Comparison of ENCODE assay signal across 19 cellular contexts in genomic region chr14:68569970-68570409, GRCh38.
DNase-seq lines count a peak whose midpoint lies in the region; FAIRE-seq and TF ChIP-seq lines count a peak whose summit lies in the region.
"Had no signal": no experiment of that assay in that cellular context is flagged by ENCODE, and none has a peak within 500 bp of the region (broad histone marks: within the 10 kb centered on the region; RNA-seq: fewer than 3 reads in every experiment).

No MANE protein-coding gene starts in this region.

- H3K27ac ChIP-seq in RWPE1 (peak overlapping the region; percentile 21; the same call in 1 of the 2 replicates), esophagus muscularis mucosa (replicated peaks in 1 of 4) (peak overlapping the region; percentile 19 to 57 (median 36)), thymus (ENCODE audit: low read depth) (peak overlapping the region; percentile 53)
- H3K27ac ChIP-seq: parathyroid adenoma had no signal

- H3K4me1 Mint-ChIP-seq in activated CD4-positive, alpha-beta T cell treated with anti-CD3 and anti-CD28 coated beads, Interleukin-2, amount 10 ng/mL, durations not matched to agents 24 days and 14 days = peaks cover 8% of the 10 kb centered on the region

- no peaks in the 10 kb centered on the region for H3K36me3 ChIP-seq in esophagus muscularis mucosa
- H3K36me3 ChIP-seq in thymus (ENCODE audit: control insufficient read depth, insufficient read depth) = no peaks in the 10 kb centered on the region

- no peak for TF ChIP-seq CTCF in RWPE1 (conservative IDR thresholded peaks at IDR 0.05; ENCODE audit: low read depth)
- TF ChIP-seq CTCF in esophagus muscularis mucosa (IDR thresholded peaks at IDR 0.05) = no peak

- CTCF ChIA-PET in RWPE1 (lab: Yijun Ruan, JAX) = no interaction called here

- H3K4me1 ChIP-seq in esophagus muscularis mucosa = peaks cover 37 to 54% (median 45%) of the 10 kb centered on the region in 4 donors
- peaks cover 6% of the 10 kb centered on the region for H3K4me1 ChIP-seq in thymus (ENCODE audit: control insufficient read depth, insufficient read depth, low read length)

- H3K27ac Mint-ChIP-seq in activated CD4-positive, alpha-beta T cell treated with anti-CD3 and anti-CD28 coated beads, Interleukin-2, amount 10 ng/mL, durations not matched to agents 24 days and 14 days = no peak overlapping the region

- FAIRE-seq in RCC 7860 (lab: Jason Lieb, UNC) = no peak
- FAIRE-seq: GM12891 had no signal

- no peak for TF ChIP-seq POLR2A in esophagus muscularis mucosa (IDR thresholded peaks at IDR 0.05; ENCODE audit: low read depth)

- POLR2A ChIA-PET in RWPE1 (lab: Yijun Ruan, JAX; ENCODE audit: low non-redundant PET) = no interaction called here

- H3K27me3 Mint-ChIP-seq in activated CD4-positive, alpha-beta T cell treated with anti-CD3 and anti-CD28 coated beads, Interleukin-2, amount 10 ng/mL, durations not matched to agents 24 days and 14 days = no peaks in the 10 kb centered on the region
- H3K27me3 Mint-ChIP-seq: CD4-positive, CD25-positive, alpha-beta regulatory T cell had no signal

- H3K9me3 ChIP-seq in esophagus muscularis mucosa (no peaks in the 10 kb centered on the region), thymus (ENCODE audit: control insufficient read depth) (no peaks in the 10 kb centered on the region)

- no peak overlapping the region for H3K4me3 Mint-ChIP-seq in activated CD4-positive, alpha-beta T cell treated with anti-CD3 and anti-CD28 coated beads, Interleukin-2, amount 10 ng/mL, durations not matched to agents 24 days and 14 days
- H3K4me3 Mint-ChIP-seq: CD4-positive, CD25-positive, alpha-beta regulatory T cell had no signal

- no peaks in the 10 kb centered on the region for H3K36me3 Mint-ChIP-seq in activated CD4-positive, alpha-beta T cell treated with anti-CD3 and anti-CD28 coated beads, Interleukin-2, amount 10 ng/mL, durations not matched to agents 24 days and 14 days (ENCODE audit: low read depth)

- no peaks in the 10 kb centered on the region for H3K9me3 Mint-ChIP-seq in activated CD4-positive, alpha-beta T cell treated with anti-CD3 and anti-CD28 coated beads, Interleukin-2, amount 10 ng/mL, durations not matched to agents 24 days and 14 days

- no peak for TF ChIP-seq EP300 in esophagus muscularis mucosa (IDR thresholded peaks at IDR 0.05)

- intact Hi-C loops in esophagus muscularis mucosa (cut with DNase I) = no loop called here
- intact Hi-C loops in activated CD4-positive, alpha-beta T cell treated with anti-CD3 and anti-CD28 coated beads, Interleukin-2, amount 10 ng/mL, durations not matched to agents 24 days and 14 days (cut with micrococcal nuclease) = no loop called here

- WGBS in esophagus muscularis mucosa = 65% methylated on average over 2 of the region's 4 CpGs
- WGBS in thymus = 93% methylated on average over 4 of the region's 4 CpGs

- H3K27me3 ChIP-seq in esophagus muscularis mucosa (no peaks in the 10 kb centered on the region), thymus (ENCODE audit: control insufficient read depth, insufficient read depth) (no peaks in the 10 kb centered on the region)

- H3K4me3 ChIP-seq in esophagus muscularis mucosa (no peak overlapping the region), thymus (ENCODE audit: low read length) (no peak overlapping the region)

- DNase-seq in RWPE1 (ENCODE audit: low spot score) (no peak), esophagus muscularis mucosa (ENCODE audit: extremely low spot score) (no peak), midbrain (lab: John Stamatoyannopoulos, UW) (peak; percentile 44), cortex of kidney (lab: John Stamatoyannopoulos, UW) (no peak), NCI-H748 treated with DMSO at 0.1 percent for 48 hours (lab: John Stamatoyannopoulos, UW) (no peak), RCC 7860 (ENCODE audit: low spot score) (no peak)
- DNase-seq in activated CD4-positive, alpha-beta T cell treated with anti-CD3 and anti-CD28 coated beads, Interleukin-2, amount 10 ng/mL, durations not matched to agents 24 days and 14 days = no peak
- DNase-seq: activated CD4-positive, alpha-beta T cell treated with anti-CD3 and anti-CD28 coated beads, Interleukin-2, amount 50 U/mL, for 48 hours; CD4-positive, CD25-positive, alpha-beta regulatory T cell; EL; glutamatergic neuron; KG1; NCI-H1694 treated with DMSO at 0.1 percent for 48 hours; NCI-H774; stimulated activated CD8-positive, alpha-beta memory T cell treated with anti-CD3 and anti-CD28 coated beads, Interleukin-4, amount 100 ng/mL, for 48 hours; T-helper 9 cell had no signal
